ENCODE assay signal across 8 cellular contexts in genomic region chr5:115170924-115171510, GRCh38. TPM values are rescaled to one million over a fixed set of nuclear protein-coding genes. Genes with fewer than 3 reads are reported as not detected.
DNase-seq lines count a peak whose midpoint lies in the region; ATAC-seq and TF ChIP-seq lines count a peak whose summit lies in the region.

No MANE protein-coding gene starts in this region.

- H3K4me1 ChIP-seq in breast epithelium = no peaks in the 10 kb centered on the region

- H3K36me3 Mint-ChIP-seq in CD14-positive monocyte = peaks cover 7 to 8% of the 10 kb centered on the region in 2 donors
- H3K36me3 Mint-ChIP-seq in nephron (ENCODE audit: low read depth) = peaks cover 24% of the 10 kb centered on the region

- H3K27ac ChIP-seq in KOPT-K1 (ENCODE audit: low read depth, low read length, poor library complexity, severe bottlenecking) (peak overlapping the region; percentile 63), breast epithelium (peak overlapping the region; percentile 45 to 81)

- TF ChIP-seq POLR2A in breast epithelium (IDR thresholded peaks at IDR 0.05) = no peak

- H3K9me3 ChIP-seq in KOPT-K1 (ENCODE audit: insufficient read depth, low read length, poor library complexity, severe bottlenecking) (peaks cover 16% of the 10 kb centered on the region), breast epithelium (no peaks in the 10 kb centered on the region)

- DNase-seq in CD14-positive monocyte (ENCODE audit: low spot score) (no peak), breast epithelium (ENCODE audit: low spot score in 2 of 2) (no peak), AG08396 (ENCODE audit: low spot score) (no peak), COLO829 (ENCODE audit: low spot score) (no peak)

- H3K9me3 Mint-ChIP-seq in CD14-positive monocyte = peaks cover 6 to 24% (median 16%) of the 10 kb centered on the region in 7 donors
- peaks cover 15% of the 10 kb centered on the region for H3K9me3 Mint-ChIP-seq in nephron

- H3K4me3 ChIP-seq in breast epithelium = peak overlapping the region; percentile 58 to 79 (median 64)

- H3K27me3 Mint-ChIP-seq in CD14-positive monocyte (ENCODE audit: low read depth in 3 of 3) (peaks cover 53 to 87% (median 66%) of the 10 kb centered on the region in 3 donors), nephron (ENCODE audit: low read depth) (peaks cover 73% of the 10 kb centered on the region)

- TF ChIP-seq CTCF in CD14-positive monocyte (IDR thresholded peaks at IDR 0.05) = no peak
- TF ChIP-seq CTCF in breast epithelium (IDR thresholded peaks at IDR 0.05) = no peak
- no peak for TF ChIP-seq CTCF in nephron (IDR thresholded peaks at IDR 0.05; ENCODE audit: unreplicated experiment in 3 of 3)

- ATAC-seq in HG02642 (IDR thresholded peaks at IDR 0.05; ENCODE audit: poor library complexity, unreplicated experiment) (no peak), GM18520 (IDR thresholded peaks at IDR 0.05; ENCODE audit: unreplicated experiment) (no peak)

- intact Hi-C loops in CD14-positive monocyte (cut with micrococcal nuclease) (loop anchor here (10.0 kb wide), 3 partner anchors 94 to 434 kb away; partner anchors contain the start of genes CCDC112 (in 1 of the 2), PGGT1B (in 1 of the 2) and TICAM2 (in 1 of the 2)), breast epithelium (cut with DNase I; ENCODE audit: low total_unique reads) (no loop called here)

- peak overlapping the region; percentile 89 to 92 for H3K4me3 Mint-ChIP-seq in CD14-positive monocyte
- peak overlapping the region; percentile 82 to 84 (median 84) for H3K4me3 Mint-ChIP-seq in nephron

- peaks cover 0 to 18% of the 10 kb centered on the region in 2 donors for H3K27me3 ChIP-seq in breast epithelium

- peak overlapping the region in 1 of 7 donors; percentile 77 for H3K27ac Mint-ChIP-seq in CD14-positive monocyte
- no peak overlapping the region for H3K27ac Mint-ChIP-seq in nephron

- H3K36me3 ChIP-seq in KOPT-K1 (ENCODE audit: insufficient read depth, low read length) = no peaks in the 10 kb centered on the region
- no peaks in the 10 kb centered on the region for H3K36me3 ChIP-seq in breast epithelium

- H3K4me1 Mint-ChIP-seq in CD14-positive monocyte = peaks cover 19% of the 10 kb centered on the region
- H3K4me1 Mint-ChIP-seq in nephron = peaks cover 6% of the 10 kb centered on the region

RNA-seq across cellular contexts. Expression of gene TRIM36, which starts 1.3 kb away (rescaled TPM):
- polyA plus RNA-seq in CD14-positive monocyte = 1 to 10 TPM; 1.7 to 1.9 TPM
- total RNA-seq in breast epithelium = 1 to 10 TPM; 1.8 to 7.2 (median 6.9) TPM
